1 cellular context compared by ENCODE assay signal in the genomic region with DNA sequence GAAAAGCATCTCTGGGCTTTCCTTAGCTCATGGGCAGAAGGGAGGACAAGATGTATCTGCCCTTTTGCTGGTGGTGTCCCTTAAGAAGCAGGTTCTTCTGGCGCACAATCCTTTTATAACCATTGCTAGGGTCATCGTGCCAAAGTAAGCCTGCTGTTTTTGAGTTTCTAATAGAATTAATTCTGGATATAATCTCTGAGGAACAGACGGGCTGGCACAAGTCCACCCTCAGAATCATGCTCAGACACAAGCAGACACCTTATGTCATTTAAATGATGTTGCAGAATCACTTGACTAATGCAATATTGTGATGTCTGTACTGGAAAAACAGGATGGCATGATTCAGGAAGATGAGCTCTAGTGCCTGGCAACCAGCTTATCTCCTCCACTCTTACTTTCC.
A peak's percentile ranks its signal among the peaks of the same experiment; 100 is the strongest.
TF ChIP-seq lines count a peak whose summit lies in the region.

No MANE protein-coding gene starts in this region.

TF ChIP-seq in SK-N-SH treated with all-trans-retinoic acid at 6 μM for 48 hours, 23 proteins besides CTCF, POLR2A, EP300 and RAD21 (continued from another document):
- TF ChIP-seq, protein P1, sequence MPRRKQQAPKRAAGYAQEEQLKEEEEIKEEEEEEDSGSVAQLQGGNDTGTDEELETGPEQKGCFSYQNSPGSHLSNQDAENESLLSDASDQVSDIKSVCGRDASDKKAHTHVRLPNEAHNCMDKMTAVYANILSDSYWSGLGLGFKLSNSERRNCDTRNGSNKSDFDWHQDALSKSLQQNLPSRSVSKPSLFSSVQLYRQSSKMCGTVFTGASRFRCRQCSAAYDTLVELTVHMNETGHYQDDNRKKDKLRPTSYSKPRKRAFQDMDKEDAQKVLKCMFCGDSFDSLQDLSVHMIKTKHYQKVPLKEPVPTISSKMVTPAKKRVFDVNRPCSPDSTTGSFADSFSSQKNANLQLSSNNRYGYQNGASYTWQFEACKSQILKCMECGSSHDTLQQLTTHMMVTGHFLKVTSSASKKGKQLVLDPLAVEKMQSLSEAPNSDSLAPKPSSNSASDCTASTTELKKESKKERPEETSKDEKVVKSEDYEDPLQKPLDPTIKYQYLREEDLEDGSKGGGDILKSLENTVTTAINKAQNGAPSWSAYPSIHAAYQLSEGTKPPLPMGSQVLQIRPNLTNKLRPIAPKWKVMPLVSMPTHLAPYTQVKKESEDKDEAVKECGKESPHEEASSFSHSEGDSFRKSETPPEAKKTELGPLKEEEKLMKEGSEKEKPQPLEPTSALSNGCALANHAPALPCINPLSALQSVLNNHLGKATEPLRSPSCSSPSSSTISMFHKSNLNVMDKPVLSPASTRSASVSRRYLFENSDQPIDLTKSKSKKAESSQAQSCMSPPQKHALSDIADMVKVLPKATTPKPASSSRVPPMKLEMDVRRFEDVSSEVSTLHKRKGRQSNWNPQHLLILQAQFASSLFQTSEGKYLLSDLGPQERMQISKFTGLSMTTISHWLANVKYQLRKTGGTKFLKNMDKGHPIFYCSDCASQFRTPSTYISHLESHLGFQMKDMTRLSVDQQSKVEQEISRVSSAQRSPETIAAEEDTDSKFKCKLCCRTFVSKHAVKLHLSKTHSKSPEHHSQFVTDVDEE (CRISPR knock-in tag; IDR thresholded peaks at IDR 0.05), result peak; percentile 90
- TF ChIP-seq ZC3H10 (CRISPR knock-in tag; IDR thresholded peaks at IDR 0.05) (no peak), ZFP30 (CRISPR knock-in tag; IDR thresholded peaks at IDR 0.05) (peak; percentile 25; the same call in 1 of the 2 replicates), ZNF8 (CRISPR knock-in tag; IDR thresholded peaks at IDR 0.05) (peak; percentile 32; the same call in 1 of the 2 replicates), ISL1 (CRISPR knock-in tag; IDR thresholded peaks at IDR 0.05) (peak; percentile 85), PPARA (CRISPR knock-in tag; IDR thresholded peaks at IDR 0.05; ENCODE audit: borderline replicate concordance) (peak; percentile 3; the same call in 1 of the 2 replicates), TCF4 (CRISPR knock-in tag; IDR thresholded peaks at IDR 0.05; ENCODE audit: borderline replicate concordance) (peak; percentile 94), ZNF70 (CRISPR knock-in tag; IDR thresholded peaks at IDR 0.05) (no peak), ZNF565 (CRISPR knock-in tag; conservative IDR thresholded peaks at IDR 0.05; ENCODE audit: low read depth) (no peak), OSR1 (CRISPR knock-in tag; IDR thresholded peaks at IDR 0.05) (no peak), ARNTL (CRISPR knock-in tag; IDR thresholded peaks at IDR 0.05; ENCODE audit: borderline replicate concordance, low read depth) (no peak), SNAI2 (CRISPR knock-in tag; IDR thresholded peaks at IDR 0.05) (peak; percentile 90), RARB (CRISPR knock-in tag; IDR thresholded peaks at IDR 0.05) (no peak), TOX (CRISPR knock-in tag; IDR thresholded peaks at IDR 0.05; ENCODE audit: borderline replicate concordance) (no peak), ZFP3 (CRISPR knock-in tag; IDR thresholded peaks at IDR 0.05) (peak; percentile 74; the same call in 1 of the 2 replicates)
- TF ChIP-seq, protein P2, sequence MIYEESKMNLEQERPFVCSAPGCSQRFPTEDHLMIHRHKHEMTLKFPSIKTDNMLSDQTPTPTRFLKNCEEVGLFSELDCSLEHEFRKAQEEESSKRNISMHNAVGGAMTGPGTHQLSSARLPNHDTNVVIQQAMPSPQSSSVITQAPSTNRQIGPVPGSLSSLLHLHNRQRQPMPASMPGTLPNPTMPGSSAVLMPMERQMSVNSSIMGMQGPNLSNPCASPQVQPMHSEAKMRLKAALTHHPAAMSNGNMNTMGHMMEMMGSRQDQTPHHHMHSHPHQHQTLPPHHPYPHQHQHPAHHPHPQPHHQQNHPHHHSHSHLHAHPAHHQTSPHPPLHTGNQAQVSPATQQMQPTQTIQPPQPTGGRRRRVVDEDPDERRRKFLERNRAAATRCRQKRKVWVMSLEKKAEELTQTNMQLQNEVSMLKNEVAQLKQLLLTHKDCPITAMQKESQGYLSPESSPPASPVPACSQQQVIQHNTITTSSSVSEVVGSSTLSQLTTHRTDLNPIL (CRISPR knock-in tag; IDR thresholded peaks at IDR 0.05; ENCODE audit: low read depth), result peak; percentile 72
- TF ChIP-seq, protein P3, sequence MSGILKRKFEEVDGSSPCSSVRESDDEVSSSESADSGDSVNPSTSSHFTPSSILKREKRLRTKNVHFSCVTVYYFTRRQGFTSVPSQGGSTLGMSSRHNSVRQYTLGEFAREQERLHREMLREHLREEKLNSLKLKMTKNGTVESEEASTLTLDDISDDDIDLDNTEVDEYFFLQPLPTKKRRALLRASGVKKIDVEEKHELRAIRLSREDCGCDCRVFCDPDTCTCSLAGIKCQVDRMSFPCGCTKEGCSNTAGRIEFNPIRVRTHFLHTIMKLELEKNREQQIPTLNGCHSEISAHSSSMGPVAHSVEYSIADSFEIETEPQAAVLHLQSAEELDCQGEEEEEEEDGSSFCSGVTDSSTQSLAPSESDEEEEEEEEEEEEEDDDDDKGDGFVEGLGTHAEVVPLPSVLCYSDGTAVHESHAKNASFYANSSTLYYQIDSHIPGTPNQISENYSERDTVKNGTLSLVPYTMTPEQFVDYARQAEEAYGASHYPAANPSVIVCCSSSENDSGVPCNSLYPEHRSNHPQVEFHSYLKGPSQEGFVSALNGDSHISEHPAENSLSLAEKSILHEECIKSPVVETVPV (CRISPR knock-in tag; IDR thresholded peaks at IDR 0.05), result 0 out of 2 replicates have a peak, but pooled peaks have one; percentile 33
- TF ChIP-seq, protein P4, sequence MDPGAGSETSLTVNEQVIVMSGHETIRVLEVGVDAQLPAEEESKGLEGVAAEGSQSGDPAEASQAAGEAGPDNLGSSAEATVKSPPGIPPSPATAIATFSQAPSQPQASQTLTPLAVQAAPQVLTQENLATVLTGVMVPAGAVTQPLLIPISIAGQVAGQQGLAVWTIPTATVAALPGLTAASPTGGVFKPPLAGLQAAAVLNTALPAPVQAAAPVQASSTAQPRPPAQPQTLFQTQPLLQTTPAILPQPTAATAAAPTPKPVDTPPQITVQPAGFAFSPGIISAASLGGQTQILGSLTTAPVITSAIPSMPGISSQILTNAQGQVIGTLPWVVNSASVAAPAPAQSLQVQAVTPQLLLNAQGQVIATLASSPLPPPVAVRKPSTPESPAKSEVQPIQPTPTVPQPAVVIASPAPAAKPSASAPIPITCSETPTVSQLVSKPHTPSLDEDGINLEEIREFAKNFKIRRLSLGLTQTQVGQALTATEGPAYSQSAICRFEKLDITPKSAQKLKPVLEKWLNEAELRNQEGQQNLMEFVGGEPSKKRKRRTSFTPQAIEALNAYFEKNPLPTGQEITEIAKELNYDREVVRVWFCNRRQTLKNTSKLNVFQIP (CRISPR knock-in tag; IDR thresholded peaks at IDR 0.05; ENCODE audit: borderline replicate concordance, low read depth), result no peak
